In the genomic region with DNA sequence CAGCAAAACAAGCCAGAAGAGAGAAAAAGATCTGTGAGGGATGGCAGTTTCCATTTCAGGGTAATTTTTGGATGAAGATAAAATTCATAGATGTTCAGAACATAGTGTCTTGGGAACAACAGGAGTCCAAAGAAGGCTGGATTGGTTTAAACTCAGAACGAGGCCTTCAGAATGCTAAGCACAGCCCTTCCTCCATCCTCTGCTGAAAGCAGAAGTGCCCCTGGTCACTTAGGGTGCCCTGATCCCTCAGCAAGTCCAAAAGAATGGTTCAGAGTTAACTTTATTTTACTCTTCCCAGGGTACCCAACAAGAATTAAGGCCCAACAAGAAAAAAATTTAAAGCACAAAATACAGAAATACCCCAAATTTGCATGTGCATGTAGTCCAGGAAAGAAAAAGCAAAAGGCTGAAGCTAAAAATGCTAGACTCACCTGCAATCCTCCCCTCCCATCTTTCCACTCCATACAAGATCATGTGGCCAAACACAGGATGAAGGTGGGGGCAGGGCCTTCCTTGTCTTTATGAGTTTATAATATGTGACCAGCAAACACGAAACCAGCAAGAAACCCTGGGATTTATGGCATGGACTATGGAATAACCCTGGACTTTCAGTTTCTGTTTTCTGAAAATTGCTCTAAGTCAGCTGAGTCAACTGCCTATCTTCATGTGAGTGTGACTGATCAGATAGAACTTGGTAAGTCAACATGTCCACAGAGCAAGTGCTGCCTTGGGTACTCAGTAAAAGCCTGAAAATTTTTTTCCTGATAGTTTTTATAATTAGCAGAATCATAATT, we compare ENCODE assay signal across 12 cellular contexts. TPM values are rescaled to one million over a fixed set of nuclear protein-coding genes. Genes with fewer than 3 reads are reported as not detected.
DNase-seq lines count a peak whose midpoint lies in the region; ATAC-seq and TF ChIP-seq lines count a peak whose summit lies in the region.
"Had no signal": no experiment of that assay in that cellular context is flagged by ENCODE, and none has a peak within 500 bp of the region (broad histone marks: within the 10 kb centered on the region; RNA-seq: fewer than 3 reads in every experiment).

No MANE protein-coding gene starts in this region.

- DNase-seq in heart left ventricle, result no peak
- DNase-seq in cardiac septum (ENCODE audit: low spot score), result no peak
- DNase-seq in erythroblast (lab: John Stamatoyannopoulos, UW), result peak; percentile 37 to 59
- DNase-seq in naive B cell, result no peak
- no peak for DNase-seq in upper lobe of right lung
- no peak for DNase-seq in MM.1S
- no peak for DNase-seq in stimulated activated CD4-positive, alpha-beta T cell treated with anti-CD3 and anti-CD28 coated beads, Interleukin-12 subunit alpha, Interleukin-12 subunit beta, amount 100 ng/mL, for 4 hours
- DNase-seq: activated B cell treated with CpG ODN at 0.5 μM for 24 hours, NCI-H1930, PC-3 had no signal

- H3K4me1 Mint-ChIP-seq in naive B cell, result peaks cover 33 to 46% (median 38%) of the 10 kb centered on the region in 3 donors

- no peaks in the 10 kb centered on the region for H3K9me2 ChIP-seq in MM.1S (replicated peaks; ENCODE audit: insufficient read depth, low read length)

- intact Hi-C loops in heart left ventricle (cut with DNase I), result no loop called here
- intact Hi-C loops in cardiac septum (cut with DNase I), result no loop called here
- intact Hi-C loops in upper lobe of right lung (cut with DNase I), result no loop called here

- no peaks in the 10 kb centered on the region for H3K27me3 ChIP-seq in heart left ventricle
- H3K27me3 ChIP-seq in upper lobe of right lung, result no peaks in the 10 kb centered on the region
- H3K27me3 ChIP-seq in MM.1S (replicated peaks; ENCODE audit: insufficient read depth, low read length), result no peaks in the 10 kb centered on the region
- H3K27me3 ChIP-seq: ascending aorta had no signal

- H3K27me3 Mint-ChIP-seq in naive B cell, result no peaks in the 10 kb centered on the region
- H3K27me3 Mint-ChIP-seq: activated B cell treated with CpG ODN at 0.5 μM for 24 hours had no signal

- H3F3A ChIP-seq in MM.1S (ENCODE audit: insufficient read depth, low read length), result no peaks in the 10 kb centered on the region

- peak overlapping the region in 11 of 12 donors; percentile 2 to 80 (median 41) for H3K27ac ChIP-seq in heart left ventricle
- H3K27ac ChIP-seq in upper lobe of right lung, result no peak overlapping the region
- no peak overlapping the region for H3K27ac ChIP-seq in MM.1S (ENCODE audit: low read length)
- H3K27ac ChIP-seq: ascending aorta had no signal

- H3K36me3 ChIP-seq in heart left ventricle (peaks cover 0 to 83% (median 57%) of the 10 kb centered on the region in 9 donors), upper lobe of right lung (peaks cover 52% of the 10 kb centered on the region), MM.1S (replicated peaks; ENCODE audit: insufficient read depth, low read length) (no peaks in the 10 kb centered on the region)

- peaks cover 23% of the 10 kb centered on the region; the same call in 1 of the 2 replicates for H3K79me2 ChIP-seq in MM.1S (ENCODE audit: low read length)

- H3K36me3 Mint-ChIP-seq in naive B cell, result peaks cover 39 to 45% of the 10 kb centered on the region in 2 donors

- ATAC-seq in heart left ventricle (peak in 2 of 4 donors; percentile 15 to 58), naive B cell (ENCODE audit: low read depth in 2 of 2) (no peak), upper lobe of right lung (peak; percentile 52), GM18868 (IDR thresholded peaks at IDR 0.05; ENCODE audit: unreplicated experiment) (no peak)
- ATAC-seq: PC-3 had no signal

- peak overlapping the region in 5 of 6 donors; percentile 17 to 87 (median 49) for H3K27ac Mint-ChIP-seq in naive B cell
- H3K27ac Mint-ChIP-seq: activated B cell treated with CpG ODN at 0.5 μM for 24 hours had no signal

- no peak overlapping the region for H3K4me2 ChIP-seq in MM.1S (ENCODE audit: low read depth, low read length)

- H4K20me1 ChIP-seq in MM.1S (ENCODE audit: insufficient read depth, low read length), result no peaks in the 10 kb centered on the region

- H2AFZ ChIP-seq in MM.1S (ENCODE audit: low read length), result no peak overlapping the region

- H3K4me3 Mint-ChIP-seq in naive B cell, result no peak overlapping the region
- H3K4me3 Mint-ChIP-seq: activated B cell treated with CpG ODN at 0.5 μM for 24 hours had no signal

- H3K9me3 ChIP-seq in heart left ventricle, result no peaks in the 10 kb centered on the region
- H3K9me3 ChIP-seq in upper lobe of right lung, result no peaks in the 10 kb centered on the region
- H3K9me3 ChIP-seq in MM.1S (replicated peaks; ENCODE audit: insufficient read depth, low read length), result no peaks in the 10 kb centered on the region
- H3K9me3 ChIP-seq: ascending aorta had no signal

- no peak for TF ChIP-seq CTCF in heart left ventricle (IDR thresholded peaks at IDR 0.05)
- no peak for TF ChIP-seq CTCF in upper lobe of right lung (IDR thresholded peaks at IDR 0.05)
- TF ChIP-seq CTCF in MM.1S (IDR thresholded peaks at IDR 0.05; ENCODE audit: low read length), result no peak

- H3K4me3 ChIP-seq in heart left ventricle (peak overlapping the region in 1 of 12 donors; percentile 4), upper lobe of right lung (no peak overlapping the region), MM.1S (ENCODE audit: low read length) (no peak overlapping the region)
- H3K4me3 ChIP-seq: ascending aorta had no signal

- no peak for TF ChIP-seq POLR2A in heart left ventricle (IDR thresholded peaks at IDR 0.05)
- TF ChIP-seq POLR2A in erythroblast (IDR thresholded peaks at IDR 0.05; ENCODE audit: low read length), result no peak

- 36 to 65% (median 43%) methylated on average over 2 of the region's 2 CpGs for WGBS in heart left ventricle, 4 donors

- H3K9ac ChIP-seq in MM.1S (ENCODE audit: low read length), result no peak overlapping the region

- H3K9me3 Mint-ChIP-seq in naive B cell, result peaks cover 0 to 2% (median 0%) of the 10 kb centered on the region in 7 donors
- H3K9me3 Mint-ChIP-seq: activated B cell treated with CpG ODN at 0.5 μM for 24 hours had no signal

- peaks cover 9 to 79% (median 60%) of the 10 kb centered on the region in 12 donors for H3K4me1 ChIP-seq in heart left ventricle
- H3K4me1 ChIP-seq in upper lobe of right lung, result peaks cover 38% of the 10 kb centered on the region
- peaks cover 7% of the 10 kb centered on the region for H3K4me1 ChIP-seq in MM.1S (ENCODE audit: low read length)

RNA-seq across cellular contexts. Expression of gene MAX, which starts 21.2 kb away (rescaled TPM):
- total RNA-seq in heart left ventricle (100 to 1,000 TPM in 1 of 9 donors, 10 to 100 TPM in 8; 42.3 to 102 (median 79.5) TPM), cardiac septum (80.8 TPM), upper lobe of right lung (102 TPM)
- polyA plus RNA-seq in heart left ventricle (10 to 100 TPM; 42.3 to 60.5 TPM), naive B cell (ENCODE audit: low read depth in 6 of 6) (100 to 1,000 TPM; 115 to 137 (median 125) TPM)

Comparison
In these comparisons a context has a peak if more than half of its experiments do, and no peak if none do; other contexts are left out.
1. DNase-seq: peak in erythroblast (2 of 2); none in heart left ventricle (0 of 5), cardiac septum (single experiment), naive B cell (single experiment), upper lobe of right lung (single experiment), MM.1S (single experiment) and stimulated activated CD4-positive, alpha-beta T cell treated with anti-CD3 and anti-CD28 coated beads, Interleukin-12 subunit alpha, Interleukin-12 subunit beta, amount 100 ng/mL, for 4 hours (single experiment).
2. H3K27ac ChIP-seq: peak in heart left ventricle (11 of 12); none in upper lobe of right lung (single experiment) and MM.1S (single experiment).